ENCODE assay signal across 16 cellular contexts in the genomic region with DNA sequence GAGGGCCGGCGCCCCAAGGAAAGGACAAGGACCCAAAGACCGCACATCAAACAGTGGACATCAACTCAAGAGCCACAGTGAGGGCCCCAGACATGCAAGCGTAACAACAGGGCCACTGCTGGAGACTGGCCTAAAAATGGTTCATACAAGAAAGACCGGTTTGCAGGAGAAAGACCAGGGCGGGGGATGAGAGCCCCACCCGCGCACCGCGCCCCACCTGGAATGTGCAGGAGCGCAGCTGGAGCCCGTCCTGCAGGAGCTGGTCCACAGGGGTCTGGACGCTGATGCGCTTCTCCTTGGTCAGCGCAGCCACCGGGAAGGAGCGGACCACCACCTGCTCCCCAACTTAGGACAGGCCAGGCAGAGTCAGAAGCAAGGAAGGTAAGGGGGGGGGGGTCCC. TPM values are rescaled to one million over a fixed set of nuclear protein-coding genes. Genes with fewer than 3 reads are reported as not detected.
"Had no signal": no experiment of that assay in that cellular context is flagged by ENCODE, and none has a peak within 500 bp of the region (broad histone marks: within the 10 kb centered on the region; RNA-seq: fewer than 3 reads in every experiment).

No MANE protein-coding gene starts in this region.

- H3K27ac Mint-ChIP-seq: activated naive CD8-positive, alpha-beta T cell treated with anti-CD3 and anti-CD28 coated beads for 36 hours; activated T-cell treated with anti-CD3 and anti-CD28 coated beads, Interleukin-2, amount 50 U/mL, for 24 hours; neural progenitor cell had no signal

- H3K27ac ChIP-seq: brain microvascular endothelial cell, esophagus muscularis mucosa, neural progenitor cell, pancreas, tibial artery had no signal

- H3K36me3 ChIP-seq: neural progenitor cell had no signal

- H3K9me3 Mint-ChIP-seq: activated naive CD8-positive, alpha-beta T cell treated with anti-CD3 and anti-CD28 coated beads for 36 hours; activated T-cell treated with anti-CD3 and anti-CD28 coated beads, Interleukin-2, amount 50 U/mL, for 24 hours; neural progenitor cell had no signal

- DNase-seq: activated effector memory CD4-positive, alpha-beta T cell treated with anti-CD3 and anti-CD28 coated beads, Interleukin-2, amount 50 U/mL, for 16 hours; activated naive CD8-positive, alpha-beta T cell treated with anti-CD3 and anti-CD28 coated beads for 36 hours; activated T-cell treated with anti-CD3 and anti-CD28 coated beads, Interleukin-2, amount 50 U/mL, for 24 hours; brain microvascular endothelial cell; cerebellar nuclear complex; dermis blood vessel endothelial cell; foreskin fibroblast; head of caudate nucleus; pancreas; retina; tibial artery had no signal

- H3K9me3 ChIP-seq: esophagus muscularis mucosa, pancreas, tibial artery had no signal

- H3K4me3 ChIP-seq: esophagus muscularis mucosa, neural progenitor cell, pancreas, tibial artery had no signal

- H3K4me1 ChIP-seq: esophagus muscularis mucosa, neural progenitor cell, pancreas, tibial artery had no signal

- H3K4me1 Mint-ChIP-seq: neural progenitor cell had no signal

- H3K4me3 Mint-ChIP-seq: activated naive CD8-positive, alpha-beta T cell treated with anti-CD3 and anti-CD28 coated beads for 36 hours; activated T-cell treated with anti-CD3 and anti-CD28 coated beads, Interleukin-2, amount 50 U/mL, for 24 hours; neural progenitor cell had no signal

- ATAC-seq: left lobe of liver, pancreas had no signal

- H3K27me3 Mint-ChIP-seq: activated naive CD8-positive, alpha-beta T cell treated with anti-CD3 and anti-CD28 coated beads for 36 hours; activated T-cell treated with anti-CD3 and anti-CD28 coated beads, Interleukin-2, amount 50 U/mL, for 24 hours had no signal

- H3K27me3 ChIP-seq: brain microvascular endothelial cell, esophagus muscularis mucosa, neural progenitor cell, pancreas, tibial artery had no signal

RNA-seq across cellular contexts. Expression of gene MIOX, which starts 25.7 kb away (rescaled TPM):
- total RNA-seq: dermis blood vessel endothelial cell, esophagus muscularis mucosa, left lobe of liver, mesenteric fat pad, myocyte had no signal
